ENCODE assay signal across 23 cellular contexts in the genomic region with DNA sequence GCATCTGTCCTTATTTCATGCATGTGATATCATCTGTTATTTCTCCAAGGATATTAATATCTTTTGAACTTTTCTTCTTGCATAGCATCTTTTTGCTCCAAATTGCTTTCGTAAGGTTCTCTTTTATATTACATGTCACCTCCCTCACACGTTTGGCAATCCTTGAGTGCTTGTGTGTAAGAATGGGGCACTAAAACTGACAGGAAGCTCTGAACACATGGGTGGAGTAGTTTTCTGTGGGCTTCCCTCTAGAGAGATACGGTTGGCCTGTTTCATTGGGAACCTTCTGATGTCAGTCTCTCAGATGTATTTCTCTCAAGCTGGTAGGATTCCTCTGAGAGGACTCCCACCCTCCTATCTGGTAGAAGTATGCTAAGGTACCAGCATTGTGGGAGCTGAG.
"Had no signal": no experiment of that assay in that cellular context is flagged by ENCODE, and none has a peak within 500 bp of the region (broad histone marks: within the 10 kb centered on the region; RNA-seq: fewer than 3 reads in every experiment).

No MANE protein-coding gene starts in this region.

- DNase-seq: activated CD4-positive, alpha-beta T cell treated with anti-CD3 and anti-CD28 coated beads for 4 hours; activated CD4-positive, alpha-beta T cell treated with anti-CD3 and anti-CD28 coated beads, Interleukin-2, amount 50 U/mL, for 48 hours; activated CD8-positive, alpha-beta memory T cell treated with anti-CD3 and anti-CD28 coated beads, Interleukin-2, amount 50 U/mL, for 48 hours; activated effector memory CD4-positive, alpha-beta T cell treated with Interleukin-2 at 50 U/mL for 16 hours; activated naive CD4-positive, alpha-beta T cell treated with anti-CD3 and anti-CD28 coated beads for 36 hours; activated naive CD8-positive, alpha-beta T cell treated with anti-CD3 and anti-CD28 coated beads, Interleukin-2, amount 10 ng/mL, durations not matched to agents 7 days and 5 days; activated T-cell treated with anti-CD3 and anti-CD28 coated beads, Interleukin-2, amount 50 U/mL, for 4 hours; amniotic stem cell; cerebellar nuclear complex; esophagus squamous epithelium; heart left ventricle; islet precursor cell; left cardiac atrium; midbrain; pancreas; right cardiac atrium; stimulated activated CD4-positive, alpha-beta T cell treated with anti-CD3 and anti-CD28 coated beads, Interleukin-4, amount 100 ng/mL, for 24 hours; substantia nigra; T-helper 9 cell; thyroid gland had no signal

- ATAC-seq: activated T-cell treated with anti-CD3 and anti-CD28 coated beads, Interleukin-2, amount 50 U/mL, for 4 hours; heart left ventricle; left cardiac atrium; natural killer cell treated with Interleukin-12 subunit alpha and Interleukin-12 subunit beta and Interleukin-15 and Interleukin-18, amount 100 ng/mL, for 72 hours; pancreas; right cardiac atrium; WTC11 had no signal

- H3K27ac Mint-ChIP-seq: activated naive CD4-positive, alpha-beta T cell treated with anti-CD3 and anti-CD28 coated beads for 36 hours; activated naive CD8-positive, alpha-beta T cell treated with anti-CD3 and anti-CD28 coated beads, Interleukin-2, amount 10 ng/mL, durations not matched to agents 7 days and 5 days; natural killer cell treated with Interleukin-12 subunit alpha and Interleukin-12 subunit beta and Interleukin-15 and Interleukin-18, amount 100 ng/mL, for 72 hours; stimulated activated naive CD8-positive, alpha-beta T cell treated with anti-CD3 and anti-CD28 coated beads, Interleukin-15, Interleukin-2, amounts not matched to agents 100 ng/mL and 50 ng/mL, for 24 hours; WTC11 had no signal

- H3K9me3 Mint-ChIP-seq: activated naive CD8-positive, alpha-beta T cell treated with anti-CD3 and anti-CD28 coated beads, Interleukin-2, amount 10 ng/mL, durations not matched to agents 7 days and 5 days; activated T-cell treated with anti-CD3 and anti-CD28 coated beads, Interleukin-2, amount 50 U/mL, for 4 hours; natural killer cell treated with Interleukin-12 subunit alpha and Interleukin-12 subunit beta and Interleukin-15 and Interleukin-18, amount 100 ng/mL, for 72 hours; stimulated activated naive CD8-positive, alpha-beta T cell treated with anti-CD3 and anti-CD28 coated beads, Interleukin-15, Interleukin-2, amounts not matched to agents 100 ng/mL and 50 ng/mL, for 24 hours; WTC11 had no signal

- H3K4me3 Mint-ChIP-seq: activated naive CD4-positive, alpha-beta T cell treated with anti-CD3 and anti-CD28 coated beads for 36 hours; activated naive CD8-positive, alpha-beta T cell treated with anti-CD3 and anti-CD28 coated beads, Interleukin-2, amount 10 ng/mL, durations not matched to agents 7 days and 5 days; activated T-cell treated with anti-CD3 and anti-CD28 coated beads, Interleukin-2, amount 50 U/mL, for 4 hours; natural killer cell treated with Interleukin-12 subunit alpha and Interleukin-12 subunit beta and Interleukin-15 and Interleukin-18, amount 100 ng/mL, for 72 hours; stimulated activated naive CD8-positive, alpha-beta T cell treated with anti-CD3 and anti-CD28 coated beads, Interleukin-15, Interleukin-2, amounts not matched to agents 100 ng/mL and 50 ng/mL, for 24 hours; WTC11 had no signal

- H3K36me3 Mint-ChIP-seq: activated naive CD8-positive, alpha-beta T cell treated with anti-CD3 and anti-CD28 coated beads, Interleukin-2, amount 10 ng/mL, durations not matched to agents 7 days and 5 days; natural killer cell treated with Interleukin-12 subunit alpha and Interleukin-12 subunit beta and Interleukin-15 and Interleukin-18, amount 100 ng/mL, for 72 hours; WTC11 had no signal

- H3K27me3 Mint-ChIP-seq: activated naive CD8-positive, alpha-beta T cell treated with anti-CD3 and anti-CD28 coated beads, Interleukin-2, amount 10 ng/mL, durations not matched to agents 7 days and 5 days; stimulated activated naive CD8-positive, alpha-beta T cell treated with anti-CD3 and anti-CD28 coated beads, Interleukin-15, Interleukin-2, amounts not matched to agents 100 ng/mL and 50 ng/mL, for 24 hours had no signal

- H3K4me1 Mint-ChIP-seq: activated naive CD8-positive, alpha-beta T cell treated with anti-CD3 and anti-CD28 coated beads, Interleukin-2, amount 10 ng/mL, durations not matched to agents 7 days and 5 days had no signal
